ENCODE assay signal across 2 cellular contexts in the genomic region with DNA sequence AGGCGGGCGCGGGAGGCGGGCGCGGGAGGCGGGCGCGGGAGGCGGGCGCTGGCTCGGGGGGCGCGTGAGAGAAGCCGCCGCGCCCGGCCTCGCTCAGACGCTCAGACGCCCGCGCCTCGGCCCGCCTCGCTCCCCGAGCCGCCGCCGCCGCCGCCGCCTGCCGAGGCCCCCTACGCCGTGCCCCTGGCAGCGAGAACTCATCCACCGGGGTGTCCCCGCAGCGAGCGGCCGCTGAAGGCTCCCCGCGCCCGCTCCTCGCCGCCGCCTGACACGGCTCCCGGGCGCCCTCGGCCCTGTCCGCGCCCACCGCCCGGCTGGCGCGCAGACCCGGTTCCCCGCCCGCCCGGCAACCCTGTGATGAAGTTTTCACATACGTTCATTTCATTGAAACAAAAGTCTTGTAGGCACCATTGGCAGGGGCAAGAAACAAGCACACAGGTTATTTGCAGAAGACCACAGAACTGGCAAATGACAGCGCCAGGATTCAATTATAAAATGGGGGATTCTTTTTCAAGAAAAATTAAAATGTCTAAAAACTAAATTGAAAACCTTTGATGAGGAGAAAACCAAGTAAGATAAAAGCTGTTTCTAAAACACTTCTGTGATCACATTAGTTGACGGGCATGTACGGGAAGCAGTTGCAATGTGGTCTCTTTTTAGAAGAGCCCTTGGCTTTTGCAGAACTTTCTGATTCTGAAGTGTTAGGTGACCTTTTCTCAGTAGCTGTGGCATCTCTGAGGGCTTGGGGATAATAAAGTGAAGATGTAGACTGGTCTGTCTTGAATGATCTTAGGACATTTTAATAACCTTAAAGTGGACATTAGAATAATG.
TF ChIP-seq lines count a peak whose summit lies in the region.

No MANE protein-coding gene starts in this region.

TF ChIP-seq in GM23338, 12 proteins besides CTCF, POLR2A, EP300 and RAD21:
- TF ChIP-seq JUNB (IDR thresholded peaks at IDR 0.05; ENCODE audit: unreplicated experiment) (no peak), EZH2 (IDR thresholded peaks at IDR 0.05; ENCODE audit: low read depth, unreplicated experiment) (peak; percentile 81)
- TF ChIP-seq, protein P1, sequence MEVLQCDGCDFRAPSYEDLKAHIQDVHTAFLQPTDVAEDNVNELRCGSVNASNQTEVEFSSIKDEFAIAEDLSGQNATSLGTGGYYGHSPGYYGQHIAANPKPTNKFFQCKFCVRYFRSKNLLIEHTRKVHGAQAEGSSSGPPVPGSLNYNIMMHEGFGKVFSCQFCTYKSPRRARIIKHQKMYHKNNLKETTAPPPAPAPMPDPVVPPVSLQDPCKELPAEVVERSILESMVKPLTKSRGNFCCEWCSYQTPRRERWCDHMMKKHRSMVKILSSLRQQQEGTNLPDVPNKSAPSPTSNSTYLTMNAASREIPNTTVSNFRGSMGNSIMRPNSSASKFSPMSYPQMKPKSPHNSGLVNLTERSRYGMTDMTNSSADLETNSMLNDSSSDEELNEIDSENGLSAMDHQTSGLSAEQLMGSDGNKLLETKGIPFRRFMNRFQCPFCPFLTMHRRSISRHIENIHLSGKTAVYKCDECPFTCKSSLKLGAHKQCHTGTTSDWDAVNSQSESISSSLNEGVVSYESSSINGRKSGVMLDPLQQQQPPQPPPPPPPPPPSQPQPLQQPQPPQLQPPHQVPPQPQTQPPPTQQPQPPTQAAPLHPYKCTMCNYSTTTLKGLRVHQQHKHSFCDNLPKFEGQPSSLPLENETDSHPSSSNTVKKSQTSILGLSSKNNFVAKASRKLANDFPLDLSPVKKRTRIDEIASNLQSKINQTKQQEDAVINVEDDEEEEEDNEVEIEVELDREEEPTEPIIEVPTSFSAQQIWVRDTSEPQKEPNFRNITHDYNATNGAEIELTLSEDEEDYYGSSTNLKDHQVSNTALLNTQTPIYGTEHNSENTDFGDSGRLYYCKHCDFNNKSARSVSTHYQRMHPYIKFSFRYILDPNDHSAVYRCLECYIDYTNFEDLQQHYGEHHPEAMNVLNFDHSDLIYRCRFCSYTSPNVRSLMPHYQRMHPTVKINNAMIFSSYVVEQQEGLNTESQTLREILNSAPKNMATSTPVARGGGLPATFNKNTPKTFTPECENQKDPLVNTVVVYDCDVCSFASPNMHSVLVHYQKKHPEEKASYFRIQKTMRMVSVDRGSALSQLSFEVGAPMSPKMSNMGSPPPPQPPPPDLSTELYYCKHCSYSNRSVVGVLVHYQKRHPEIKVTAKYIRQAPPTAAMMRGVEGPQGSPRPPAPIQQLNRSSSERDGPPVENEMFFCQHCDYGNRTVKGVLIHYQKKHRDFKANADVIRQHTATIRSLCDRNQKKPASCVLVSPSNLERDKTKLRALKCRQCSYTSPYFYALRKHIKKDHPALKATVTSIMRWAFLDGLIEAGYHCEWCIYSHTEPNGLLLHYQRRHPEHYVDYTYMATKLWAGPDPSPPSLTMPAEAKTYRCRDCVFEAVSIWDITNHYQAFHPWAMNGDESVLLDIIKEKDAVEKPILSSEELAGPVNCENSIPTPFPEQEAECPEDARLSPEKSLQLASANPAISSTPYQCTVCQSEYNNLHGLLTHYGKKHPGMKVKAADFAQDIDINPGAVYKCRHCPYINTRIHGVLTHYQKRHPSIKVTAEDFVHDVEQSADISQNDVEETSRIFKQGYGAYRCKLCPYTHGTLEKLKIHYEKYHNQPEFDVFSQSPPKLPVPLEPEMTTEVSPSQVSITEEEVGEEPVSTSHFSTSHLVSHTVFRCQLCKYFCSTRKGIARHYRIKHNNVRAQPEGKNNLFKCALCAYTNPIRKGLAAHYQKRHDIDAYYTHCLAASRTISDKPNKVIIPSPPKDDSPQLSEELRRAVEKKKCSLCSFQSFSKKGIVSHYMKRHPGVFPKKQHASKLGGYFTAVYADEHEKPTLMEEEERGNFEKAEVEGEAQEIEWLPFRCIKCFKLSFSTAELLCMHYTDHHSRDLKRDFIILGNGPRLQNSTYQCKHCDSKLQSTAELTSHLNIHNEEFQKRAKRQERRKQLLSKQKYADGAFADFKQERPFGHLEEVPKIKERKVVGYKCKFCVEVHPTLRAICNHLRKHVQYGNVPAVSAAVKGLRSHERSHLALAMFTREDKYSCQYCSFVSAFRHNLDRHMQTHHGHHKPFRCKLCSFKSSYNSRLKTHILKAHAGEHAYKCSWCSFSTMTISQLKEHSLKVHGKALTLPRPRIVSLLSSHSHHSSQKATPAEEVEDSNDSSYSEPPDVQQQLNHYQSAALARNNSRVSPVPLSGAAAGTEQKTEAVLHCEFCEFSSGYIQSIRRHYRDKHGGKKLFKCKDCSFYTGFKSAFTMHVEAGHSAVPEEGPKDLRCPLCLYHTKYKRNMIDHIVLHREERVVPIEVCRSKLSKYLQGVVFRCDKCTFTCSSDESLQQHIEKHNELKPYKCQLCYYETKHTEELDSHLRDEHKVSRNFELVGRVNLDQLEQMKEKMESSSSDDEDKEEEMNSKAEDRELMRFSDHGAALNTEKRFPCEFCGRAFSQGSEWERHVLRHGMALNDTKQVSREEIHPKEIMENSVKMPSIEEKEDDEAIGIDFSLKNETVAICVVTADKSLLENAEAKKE (CRISPR knock-in tag; IDR thresholded peaks at IDR 0.05): no peak
- TF ChIP-seq, protein P2, sequence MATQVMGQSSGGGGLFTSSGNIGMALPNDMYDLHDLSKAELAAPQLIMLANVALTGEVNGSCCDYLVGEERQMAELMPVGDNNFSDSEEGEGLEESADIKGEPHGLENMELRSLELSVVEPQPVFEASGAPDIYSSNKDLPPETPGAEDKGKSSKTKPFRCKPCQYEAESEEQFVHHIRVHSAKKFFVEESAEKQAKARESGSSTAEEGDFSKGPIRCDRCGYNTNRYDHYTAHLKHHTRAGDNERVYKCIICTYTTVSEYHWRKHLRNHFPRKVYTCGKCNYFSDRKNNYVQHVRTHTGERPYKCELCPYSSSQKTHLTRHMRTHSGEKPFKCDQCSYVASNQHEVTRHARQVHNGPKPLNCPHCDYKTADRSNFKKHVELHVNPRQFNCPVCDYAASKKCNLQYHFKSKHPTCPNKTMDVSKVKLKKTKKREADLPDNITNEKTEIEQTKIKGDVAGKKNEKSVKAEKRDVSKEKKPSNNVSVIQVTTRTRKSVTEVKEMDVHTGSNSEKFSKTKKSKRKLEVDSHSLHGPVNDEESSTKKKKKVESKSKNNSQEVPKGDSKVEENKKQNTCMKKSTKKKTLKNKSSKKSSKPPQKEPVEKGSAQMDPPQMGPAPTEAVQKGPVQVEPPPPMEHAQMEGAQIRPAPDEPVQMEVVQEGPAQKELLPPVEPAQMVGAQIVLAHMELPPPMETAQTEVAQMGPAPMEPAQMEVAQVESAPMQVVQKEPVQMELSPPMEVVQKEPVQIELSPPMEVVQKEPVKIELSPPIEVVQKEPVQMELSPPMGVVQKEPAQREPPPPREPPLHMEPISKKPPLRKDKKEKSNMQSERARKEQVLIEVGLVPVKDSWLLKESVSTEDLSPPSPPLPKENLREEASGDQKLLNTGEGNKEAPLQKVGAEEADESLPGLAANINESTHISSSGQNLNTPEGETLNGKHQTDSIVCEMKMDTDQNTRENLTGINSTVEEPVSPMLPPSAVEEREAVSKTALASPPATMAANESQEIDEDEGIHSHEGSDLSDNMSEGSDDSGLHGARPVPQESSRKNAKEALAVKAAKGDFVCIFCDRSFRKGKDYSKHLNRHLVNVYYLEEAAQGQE (IDR thresholded peaks at IDR 0.05; ENCODE audit: unreplicated experiment): no peak

TF ChIP-seq in H1, 55 proteins besides CTCF, POLR2A, EP300 and RAD21:
- TF ChIP-seq, protein P3, sequence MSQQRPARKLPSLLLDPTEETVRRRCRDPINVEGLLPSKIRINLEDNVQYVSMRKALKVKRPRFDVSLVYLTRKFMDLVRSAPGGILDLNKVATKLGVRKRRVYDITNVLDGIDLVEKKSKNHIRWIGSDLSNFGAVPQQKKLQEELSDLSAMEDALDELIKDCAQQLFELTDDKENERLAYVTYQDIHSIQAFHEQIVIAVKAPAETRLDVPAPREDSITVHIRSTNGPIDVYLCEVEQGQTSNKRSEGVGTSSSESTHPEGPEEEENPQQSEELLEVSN (IDR thresholded peaks at IDR 0.05): no peak
- TF ChIP-seq SP4 (IDR thresholded peaks at IDR 0.05; ENCODE audit: low read length) (no peak), EZH2 (IDR thresholded peaks at IDR 0.05; ENCODE audit: low read depth, low read length, severe bottlenecking) (peak; percentile 45), SUZ12 (IDR thresholded peaks at IDR 0.05; ENCODE audit: low read length) (peak; percentile 43)
